Comparison of ENCODE assay signal across 9 cellular contexts in the genomic region with DNA sequence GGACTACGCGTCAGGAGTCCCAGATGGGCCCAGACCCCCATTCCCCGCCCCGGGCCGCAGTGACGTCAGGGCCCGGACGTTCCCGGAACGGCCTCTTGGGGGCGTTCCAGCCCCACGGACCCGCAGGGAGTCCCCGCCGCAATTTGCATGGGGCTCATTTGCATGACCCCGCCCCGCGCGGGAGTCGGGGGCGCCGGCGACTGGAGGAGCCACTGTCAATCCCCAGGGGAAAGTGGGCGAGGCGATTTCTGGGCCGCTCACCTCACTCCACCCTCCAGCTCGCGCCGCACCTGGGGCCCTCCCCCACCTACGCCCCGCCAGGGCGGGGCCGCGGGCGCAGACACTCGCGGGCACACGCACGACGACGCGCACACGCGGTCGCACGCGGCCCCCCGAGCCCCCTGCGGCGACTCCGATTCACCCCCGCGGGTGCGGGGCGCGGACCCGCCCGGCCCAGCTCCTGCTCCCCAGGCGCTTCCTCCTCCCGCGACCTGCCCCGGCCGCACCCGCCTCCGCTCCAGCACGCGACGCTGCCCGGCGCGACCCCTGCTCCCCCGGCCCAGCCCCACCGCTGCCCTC. TPM values are rescaled to one million over a fixed set of nuclear protein-coding genes. Genes with fewer than 3 reads are reported as not detected.
DNase-seq lines count a peak whose midpoint lies in the region; ATAC-seq, FAIRE-seq and TF ChIP-seq lines count a peak whose summit lies in the region.
"Had no signal": no experiment of that assay in that cellular context is flagged by ENCODE, and none has a peak within 500 bp of the region (broad histone marks: within the 10 kb centered on the region; RNA-seq: fewer than 3 reads in every experiment).

No MANE protein-coding gene starts in this region.

- dilution Hi-C loops in endothelial cell of umbilical vein (cut with MboI; ENCODE audit: extremely low pct_ligation_motif_present, low sequenced_read_pairs), result no loop called here

- H3K4me3 ChIP-seq in endothelial cell of umbilical vein (replicated peaks in 1 of 3; ENCODE audit: insufficient read depth in 1 of 3, low read depth in 1 of 3, low read length in 3 of 3), result peak overlapping the region in 1 of 3 experiments; percentile 20

- FAIRE-seq in endothelial cell of umbilical vein (lab: Jason Lieb, UNC), result peak; percentile 8
- FAIRE-seq: G401.6 had no signal

- H4K20me1 ChIP-seq in endothelial cell of umbilical vein (replicated peaks; ENCODE audit: control insufficient read depth, extremely low read depth, insufficient read depth, low read length), result no peaks in the 10 kb centered on the region

- peak overlapping the region; percentile 38 for H3K4me2 ChIP-seq in endothelial cell of umbilical vein (ENCODE audit: insufficient read depth, low read length)

- peaks cover 12% of the 10 kb centered on the region for H3K4me1 Mint-ChIP-seq in activated CD8-positive, alpha-beta memory T cell treated with anti-CD3 and anti-CD28 coated beads, Interleukin-2, amount 10 ng/mL, durations not matched to agents 7 days and 5 days

- H3K27me3 ChIP-seq in endothelial cell of umbilical vein (ENCODE audit: control insufficient read depth in 2 of 2, insufficient read depth in 2 of 2, low read length in 2 of 2), result no peaks in the 10 kb centered on the region

- no peak overlapping the region for H3K4me3 Mint-ChIP-seq in activated CD8-positive, alpha-beta memory T cell treated with anti-CD3 and anti-CD28 coated beads, Interleukin-2, amount 10 ng/mL, durations not matched to agents 7 days and 5 days

- peaks cover 0 to 10% of the 10 kb centered on the region in 2 experiments for H3K36me3 ChIP-seq in endothelial cell of umbilical vein (ENCODE audit: control insufficient read depth in 2 of 2, extremely low read depth in 1 of 2, insufficient read depth in 2 of 2, low read length in 2 of 2)

- BruUV-seq in endothelial cell of umbilical vein (replicated peaks; lab: Mats Ljungman, UMichigan), result no TSS peak

- no peak for TF ChIP-seq POLR2A in endothelial cell of umbilical vein (IDR thresholded peaks at IDR 0.05; ENCODE audit: low read depth, low read length)

- POLR2A ChIA-PET in endothelial cell of umbilical vein (lab: Charles Lee), result no interaction called here

- CTCF ChIA-PET in activated CD8-positive, alpha-beta memory T cell treated with anti-CD3 and anti-CD28 coated beads, Interleukin-2, amount 10 ng/mL, durations not matched to agents 7 days and 5 days (lab: Charles Lee), result interaction anchor here (0.8 to 4.0 kb wide), 18 partner anchors 11 to 537 kb away, joined by 3 to 40 read pairs (median 4); a partner anchor contains a TSS
- CTCF ChIA-PET in endothelial cell of umbilical vein (lab: Charles Lee), result interaction anchor here (0.8 to 3.3 kb wide), 8 partner anchors 31 to 258 kb away, joined by 3 to 19 read pairs (median 4); a partner anchor contains a TSS

- peaks cover 16% of the 10 kb centered on the region for H3K27me3 Mint-ChIP-seq in activated CD8-positive, alpha-beta memory T cell treated with anti-CD3 and anti-CD28 coated beads, Interleukin-2, amount 10 ng/mL, durations not matched to agents 7 days and 5 days

- no peaks in the 10 kb centered on the region for H3K9me3 ChIP-seq in endothelial cell of umbilical vein (replicated peaks; ENCODE audit: control insufficient read depth, insufficient read depth, low read length)

- peak; percentile 73 for ATAC-seq in GM18870 (IDR thresholded peaks at IDR 0.05; ENCODE audit: unreplicated experiment)
- peak; percentile 81 for ATAC-seq in HG03135 (IDR thresholded peaks at IDR 0.05; ENCODE audit: unreplicated experiment)
- ATAC-seq in activated CD8-positive, alpha-beta memory T cell treated with anti-CD3 and anti-CD28 coated beads, Interleukin-2, amount 10 ng/mL, durations not matched to agents 7 days and 5 days, result peak; percentile 94

- H3K9me3 Mint-ChIP-seq in activated CD8-positive, alpha-beta memory T cell treated with anti-CD3 and anti-CD28 coated beads, Interleukin-2, amount 10 ng/mL, durations not matched to agents 7 days and 5 days (ENCODE audit: low read depth), result no peaks in the 10 kb centered on the region

- no peak overlapping the region for H3K27ac ChIP-seq in endothelial cell of umbilical vein (ENCODE audit: insufficient read depth, low read depth, low read length)

- DNase-seq in 8988T, result peak; percentile 79
- peak; percentile 45 for DNase-seq in NCI-H524 treated with DMSO at 0.1 percent for 48 hours (lab: John Stamatoyannopoulos, UW)
- DNase-seq in activated CD8-positive, alpha-beta memory T cell treated with anti-CD3 and anti-CD28 coated beads, Interleukin-2, amount 10 ng/mL, durations not matched to agents 7 days and 5 days, result peak; percentile 94
- peak; percentile 80 for DNase-seq in endothelial cell of umbilical vein (ENCODE audit: low read depth, low spot score)
- DNase-seq in mucosa of gallbladder (ENCODE audit: low spot score), result peak; percentile 75
- DNase-seq in stimulated activated CD8-positive, alpha-beta memory T cell treated with anti-CD3 and anti-CD28 coated beads, Interleukin-4, amount 100 ng/mL, for 48 hours, result peak; percentile 94

- no peak overlapping the region for H2AFZ ChIP-seq in endothelial cell of umbilical vein (ENCODE audit: low read depth, low read length)

- no peaks in the 10 kb centered on the region for H3K79me2 ChIP-seq in endothelial cell of umbilical vein (ENCODE audit: control insufficient read depth, insufficient read depth, low read length)

- peak; percentile 76 to 90 for TF ChIP-seq CTCF in endothelial cell of umbilical vein (IDR thresholded peaks at IDR 0.05; ENCODE audit: extremely low read depth in 1 of 2, insufficient read depth in 1 of 2, low read depth in 1 of 2, low read length in 2 of 2)

- no peak overlapping the region for H3K9ac ChIP-seq in endothelial cell of umbilical vein (replicated peaks; ENCODE audit: extremely low read depth, insufficient read depth, low read length)

- intact Hi-C loops in endothelial cell of umbilical vein (cut with micrococcal nuclease), result loop anchor here (1.0 to 2.0 kb wide), 4 partner anchors 26 to 257 kb away; a partner anchor contains a TSS

- H3K36me3 Mint-ChIP-seq in activated CD8-positive, alpha-beta memory T cell treated with anti-CD3 and anti-CD28 coated beads, Interleukin-2, amount 10 ng/mL, durations not matched to agents 7 days and 5 days, result no peaks in the 10 kb centered on the region

- no peaks in the 10 kb centered on the region for H3K9me1 ChIP-seq in endothelial cell of umbilical vein (replicated peaks; ENCODE audit: control insufficient read depth, extremely low read depth, insufficient read depth, low read length)

- H3K27ac Mint-ChIP-seq in activated CD8-positive, alpha-beta memory T cell treated with anti-CD3 and anti-CD28 coated beads, Interleukin-2, amount 10 ng/mL, durations not matched to agents 7 days and 5 days, result no peak overlapping the region

- H3K4me1 ChIP-seq in endothelial cell of umbilical vein (ENCODE audit: control insufficient read depth, extremely low read depth, insufficient read depth, low read length), result no peaks in the 10 kb centered on the region

RNA-seq across cellular contexts. Expression of a gene that starts 13.2 kb away (rescaled TPM):
- total RNA-seq in activated CD8-positive, alpha-beta memory T cell treated with anti-CD3 and anti-CD28 coated beads, Interleukin-2, amount 10 ng/mL, durations not matched to agents 7 days and 5 days, result 10 to 100 TPM; 29.3 to 32.8 TPM
- total RNA-seq in endothelial cell of umbilical vein, result 67.8 and 75.6 TPM in 2 replicates
- polyA plus RNA-seq in endothelial cell of umbilical vein, result 66.6 and 78.9 TPM in 2 replicates
- polyA plus RNA-seq in endothelial cell of umbilical vein (2011; cell fraction: cytosol; rRNA removed), result 37.4 and 54.0 TPM in 2 replicates
- 180 and 187 TPM in 2 replicates for polyA plus RNA-seq in endothelial cell of umbilical vein (2011; cell fraction: nucleus; rRNA removed)
- polyA plus RNA-seq in endothelial cell of umbilical vein (2012), result 59.5 and 122 TPM in 2 replicates
- 54.3 and 61.2 TPM in 2 replicates for polyA minus RNA-seq in endothelial cell of umbilical vein
- 32.9 TPM for polyA minus RNA-seq in endothelial cell of umbilical vein (2011; cell fraction: cytosol; rRNA and poly(A)+ RNA removed)
- polyA minus RNA-seq in endothelial cell of umbilical vein (2011; cell fraction: nucleus; rRNA and poly(A)+ RNA removed), result 40.7 and 70.5 TPM in 2 replicates
- total RNA-seq in mucosa of gallbladder, result 311 TPM

RNA-seq across cellular contexts. Expression of a gene that starts 19.8 kb away (rescaled TPM):
- 100 to 1,000 TPM; 432 to 986 TPM for total RNA-seq in activated CD8-positive, alpha-beta memory T cell treated with anti-CD3 and anti-CD28 coated beads, Interleukin-2, amount 10 ng/mL, durations not matched to agents 7 days and 5 days
- total RNA-seq in endothelial cell of umbilical vein (44.6 and 47.6 TPM in 2 replicates), mucosa of gallbladder (41.5 TPM)
- 154 and 220 TPM in 2 replicates for polyA plus RNA-seq in endothelial cell of umbilical vein
- polyA plus RNA-seq in endothelial cell of umbilical vein (2011; cell fraction: cytosol; rRNA removed), result 57.5 and 90.1 TPM in 2 replicates
- 19.9 and 21.4 TPM in 2 replicates for polyA plus RNA-seq in endothelial cell of umbilical vein (2011; cell fraction: nucleus; rRNA removed)
- 63.6 and 84.9 TPM in 2 replicates for polyA plus RNA-seq in endothelial cell of umbilical vein (2012)
- 24.4 and 32.6 TPM in 2 replicates for polyA minus RNA-seq in endothelial cell of umbilical vein
- polyA minus RNA-seq in endothelial cell of umbilical vein (2011; cell fraction: cytosol; rRNA and poly(A)+ RNA removed), result 23.7 TPM
- polyA minus RNA-seq in endothelial cell of umbilical vein (2011; cell fraction: nucleus; rRNA and poly(A)+ RNA removed), result 3.4 and 8.0 TPM in 2 replicates

RNA-seq across cellular contexts. Expression of a gene that starts 33.2 kb away (rescaled TPM):
- total RNA-seq in activated CD8-positive, alpha-beta memory T cell treated with anti-CD3 and anti-CD28 coated beads, Interleukin-2, amount 10 ng/mL, durations not matched to agents 7 days and 5 days, result 1 to 10 TPM in 1 of 2 experiments, under 1 TPM in 1; 0.61 to 1.6 TPM
- 32.0 and 37.6 TPM in 2 replicates for total RNA-seq in endothelial cell of umbilical vein
- 30.5 and 50.6 TPM in 2 replicates for polyA plus RNA-seq in endothelial cell of umbilical vein
- 6.8 and 11.8 TPM in 2 replicates for polyA plus RNA-seq in endothelial cell of umbilical vein (2011; cell fraction: cytosol; rRNA removed)
- polyA plus RNA-seq in endothelial cell of umbilical vein (2011; cell fraction: nucleus; rRNA removed), result 54.2 and 66.1 TPM in 2 replicates
- 3.1 and 11.3 TPM in 2 replicates for polyA plus RNA-seq in endothelial cell of umbilical vein (2012)
- 2.1 and 2.5 TPM in 2 replicates for polyA minus RNA-seq in endothelial cell of umbilical vein
- 26.1 TPM for polyA minus RNA-seq in endothelial cell of umbilical vein (2011; cell fraction: cytosol; rRNA and poly(A)+ RNA removed)
- 9.2 and 33.1 TPM in 2 replicates for polyA minus RNA-seq in endothelial cell of umbilical vein (2011; cell fraction: nucleus; rRNA and poly(A)+ RNA removed)
- 25.6 TPM for total RNA-seq in mucosa of gallbladder

RNA-seq across cellular contexts. Expression of a gene that starts 41.0 kb away (rescaled TPM):
- not detected for total RNA-seq in activated CD8-positive, alpha-beta memory T cell treated with anti-CD3 and anti-CD28 coated beads, Interleukin-2, amount 10 ng/mL, durations not matched to agents 7 days and 5 days
- total RNA-seq in endothelial cell of umbilical vein (not detected in 2 replicates), mucosa of gallbladder (1.0 TPM)
- not detected in 2 replicates for polyA plus RNA-seq in endothelial cell of umbilical vein
- not detected in 2 replicates for polyA plus RNA-seq in endothelial cell of umbilical vein (2011; cell fraction: cytosol; rRNA removed)
- not detected in 2 replicates for polyA plus RNA-seq in endothelial cell of umbilical vein (2011; cell fraction: nucleus; rRNA removed)
- polyA plus RNA-seq in endothelial cell of umbilical vein (2012), result not detected in 2 replicates
- polyA minus RNA-seq in endothelial cell of umbilical vein, result not detected in 2 replicates
- polyA minus RNA-seq in endothelial cell of umbilical vein (2011; cell fraction: cytosol; rRNA and poly(A)+ RNA removed), result 3.4 TPM
- not detected in 2 replicates for polyA minus RNA-seq in endothelial cell of umbilical vein (2011; cell fraction: nucleus; rRNA and poly(A)+ RNA removed)

RNA-seq across cellular contexts. Expression of a gene that starts 51.2 kb away (rescaled TPM):
- total RNA-seq in activated CD8-positive, alpha-beta memory T cell treated with anti-CD3 and anti-CD28 coated beads, Interleukin-2, amount 10 ng/mL, durations not matched to agents 7 days and 5 days, result not detected
- total RNA-seq in endothelial cell of umbilical vein (not detected in 2 replicates), mucosa of gallbladder (0.35 TPM)
- not detected in 2 replicates for polyA plus RNA-seq in endothelial cell of umbilical vein
- not detected in 2 replicates for polyA plus RNA-seq in endothelial cell of umbilical vein (2011; cell fraction: cytosol; rRNA removed)
- not detected in 2 replicates for polyA plus RNA-seq in endothelial cell of umbilical vein (2011; cell fraction: nucleus; rRNA removed)
- 0.46 and 0.52 TPM in 2 replicates for polyA plus RNA-seq in endothelial cell of umbilical vein (2012)
- polyA minus RNA-seq in endothelial cell of umbilical vein, result 0.13 TPM in 1 of 2 replicates, not detected in the other
- polyA minus RNA-seq in endothelial cell of umbilical vein (2011; cell fraction: cytosol; rRNA and poly(A)+ RNA removed), result not detected
- polyA minus RNA-seq in endothelial cell of umbilical vein (2011; cell fraction: nucleus; rRNA and poly(A)+ RNA removed), result not detected in 2 replicates

Comparison
In these comparisons a context has a peak if more than half of its experiments do, and no peak if none do; other contexts are left out.
1. RNA of a gene that starts 33.2 kb away (total RNA-seq): 32.0 to 37.6 TPM in endothelial cell of umbilical vein and 25.6 TPM in mucosa of gallbladder (single experiment); 0.61 to 1.6 TPM in activated CD8-positive, alpha-beta memory T cell treated with anti-CD3 and anti-CD28 coated beads, Interleukin-2, amount 10 ng/mL, durations not matched to agents 7 days and 5 days; every median in the first group is over 10 times any median in the second.
2. Peak in every context shown above with its lines, with median percentiles within 50 percentile points of each other: DNase-seq and ATAC-seq.